ENCODE assay signal across 13 cellular contexts in genomic region chr20:47543006-47543431, GRCh38. TPM values are rescaled to one million over a fixed set of nuclear protein-coding genes. Genes with fewer than 3 reads are reported as not detected.
DNase-seq lines count a peak whose midpoint lies in the region; ATAC-seq and TF ChIP-seq lines count a peak whose summit lies in the region.
"Had no signal": no experiment of that assay in that cellular context is flagged by ENCODE, and none has a peak within 500 bp of the region (broad histone marks: within the 10 kb centered on the region; RNA-seq: fewer than 3 reads in every experiment).

No MANE protein-coding gene starts in this region.

- H3K36me3 ChIP-seq in gastroesophageal sphincter: no peaks in the 10 kb centered on the region
- H3K36me3 ChIP-seq: ascending aorta, esophagus squamous epithelium, WERI-Rb-1 had no signal

- H3K4me3 ChIP-seq in gastroesophageal sphincter: no peak overlapping the region
- H3K4me3 ChIP-seq: ascending aorta, esophagus squamous epithelium had no signal

- no peaks in the 10 kb centered on the region for H3K27me3 ChIP-seq in gastroesophageal sphincter
- H3K27me3 ChIP-seq: ascending aorta, esophagus squamous epithelium had no signal

- no peak for TF ChIP-seq POLR2A in gastroesophageal sphincter (IDR thresholded peaks at IDR 0.05)

- H3K27me3 Mint-ChIP-seq in CD14-positive monocyte (ENCODE audit: low read depth in 3 of 3) (peaks cover 0 to 3% (median 0%) of the 10 kb centered on the region in 3 donors), mesothelial cell of epicardium (ENCODE audit: low read depth) (no peaks in the 10 kb centered on the region)
- H3K27me3 Mint-ChIP-seq in activated T-helper 17 cell treated with anti-CD3 and anti-CD28 coated beads, Interleukin-2, amount 50 U/mL, for 72 hours: no peaks in the 10 kb centered on the region

- H3K27ac ChIP-seq in gastroesophageal sphincter: no peak overlapping the region
- H3K27ac ChIP-seq: ascending aorta, esophagus squamous epithelium, parathyroid adenoma, WERI-Rb-1 had no signal

- ATAC-seq in activated T-helper 17 cell treated with anti-CD3 and anti-CD28 coated beads, Interleukin-2, amount 50 U/mL, for 72 hours (replicated peaks): peak; percentile 88
- ATAC-seq in gastroesophageal sphincter: no peak

- intact Hi-C loops in CD14-positive monocyte (cut with micrococcal nuclease): no loop called here

- H3K4me3 Mint-ChIP-seq in CD14-positive monocyte (no peak overlapping the region), mesothelial cell of epicardium (no peak overlapping the region)
- H3K4me3 Mint-ChIP-seq in activated T-helper 17 cell treated with anti-CD3 and anti-CD28 coated beads, Interleukin-2, amount 50 U/mL, for 72 hours: peak overlapping the region; percentile 4

- DNase-seq in CD14-positive monocyte (ENCODE audit: low spot score) (no peak), GM20000 (ENCODE audit: low spot score) (peak; percentile 34), mesothelial cell of epicardium (ENCODE audit: low spot score in 2 of 2, unreplicated experiment in 2 of 2) (no peak), NCI-H69 (lab: John Stamatoyannopoulos, UW) (no peak), ecto neural progenitor cell (ENCODE audit: low spot score) (no peak), NCI-H1930 (lab: John Stamatoyannopoulos, UW) (no peak)
- DNase-seq: esophagus squamous epithelium, NCI-H1436, WERI-Rb-1 had no signal

- WGBS in gastroesophageal sphincter (ENCODE audit: low coverage in 1 of 2), 2 donors: 50 to 57% methylated on average over 1 of the region's 1 CpG

- no peaks in the 10 kb centered on the region for H3K9me3 ChIP-seq in gastroesophageal sphincter
- H3K9me3 ChIP-seq: ascending aorta, esophagus squamous epithelium had no signal

- no peak for TF ChIP-seq EP300 in gastroesophageal sphincter (IDR thresholded peaks at IDR 0.05)

- H3K4me1 ChIP-seq in gastroesophageal sphincter: peaks cover 0 to 52% (median 6%) of the 10 kb centered on the region in 3 donors
- H3K4me1 ChIP-seq: parathyroid adenoma had no signal

- H3K9me3 Mint-ChIP-seq in CD14-positive monocyte (no peaks in the 10 kb centered on the region), mesothelial cell of epicardium (peaks cover 3% of the 10 kb centered on the region)
- H3K9me3 Mint-ChIP-seq in activated T-helper 17 cell treated with anti-CD3 and anti-CD28 coated beads, Interleukin-2, amount 50 U/mL, for 72 hours: no peaks in the 10 kb centered on the region

- H3K27ac Mint-ChIP-seq in CD14-positive monocyte (peak overlapping the region in 4 of 7 donors; percentile 7 to 84 (median 46)), mesothelial cell of epicardium (peak overlapping the region; percentile 93)
- peak overlapping the region; percentile 15 for H3K27ac Mint-ChIP-seq in activated T-helper 17 cell treated with anti-CD3 and anti-CD28 coated beads, Interleukin-2, amount 50 U/mL, for 72 hours

- H3K36me3 Mint-ChIP-seq in CD14-positive monocyte (peaks cover 16 to 40% of the 10 kb centered on the region in 2 donors), mesothelial cell of epicardium (no peaks in the 10 kb centered on the region)
- H3K36me3 Mint-ChIP-seq in activated T-helper 17 cell treated with anti-CD3 and anti-CD28 coated beads, Interleukin-2, amount 50 U/mL, for 72 hours (ENCODE audit: low read depth): peaks cover 32% of the 10 kb centered on the region

- H3K4me1 Mint-ChIP-seq in CD14-positive monocyte (peaks cover 23% of the 10 kb centered on the region), mesothelial cell of epicardium (peaks cover 64% of the 10 kb centered on the region)
- H3K4me1 Mint-ChIP-seq in activated T-helper 17 cell treated with anti-CD3 and anti-CD28 coated beads, Interleukin-2, amount 50 U/mL, for 72 hours: peaks cover 45% of the 10 kb centered on the region

- no peak for TF ChIP-seq CTCF in CD14-positive monocyte (IDR thresholded peaks at IDR 0.05)
- TF ChIP-seq CTCF in GM20000 (IDR thresholded peaks at IDR 0.05; ENCODE audit: extremely low read depth, missing control alignments): no peak
- no peak for TF ChIP-seq CTCF in mesothelial cell of epicardium (IDR thresholded peaks at IDR 0.05; ENCODE audit: unreplicated experiment)
- no peak for TF ChIP-seq CTCF in gastroesophageal sphincter (IDR thresholded peaks at IDR 0.05)

RNA-seq across cellular contexts. Expression of gene NCOA3, which starts 41.3 kb away (rescaled TPM):
- polyA plus RNA-seq in CD14-positive monocyte: 10 to 100 TPM; 13.5 to 21.3 TPM
- total RNA-seq in activated T-helper 17 cell treated with anti-CD3 and anti-CD28 coated beads, Interleukin-2, amount 50 U/mL, for 72 hours: 10 to 100 TPM; 55.4 to 64.2 TPM
- total RNA-seq in mesothelial cell of epicardium (45.9 to 49.8 TPM (median 47.1 TPM) in 3 replicates), gastroesophageal sphincter (10 to 100 TPM; 28.8 to 44.5 (median 37.6) TPM)

Comparison
In these comparisons a context has a peak if more than half of its experiments do, and no peak if none do; other contexts are left out.
1. H3K27ac Mint-ChIP-seq: peak in every context shown above with its lines; median percentile 93 in mesothelial cell of epicardium; 46 in CD14-positive monocyte; 15 in activated T-helper 17 cell treated with anti-CD3 and anti-CD28 coated beads, Interleukin-2, amount 50 U/mL, for 72 hours.